Comparison of ENCODE assay signal across 16 cellular contexts in genomic region chr9:129252937-129253819, GRCh38.
DNase-seq lines count a peak whose midpoint lies in the region; ATAC-seq and TF ChIP-seq lines count a peak whose summit lies in the region.
"Had no signal": no experiment of that assay in that cellular context is flagged by ENCODE, and none has a peak within 500 bp of the region (broad histone marks: within the 10 kb centered on the region; RNA-seq: fewer than 3 reads in every experiment).

No MANE protein-coding gene starts in this region.

- H3K36me3 ChIP-seq in RWPE2 (ENCODE audit: low read depth): no peaks in the 10 kb centered on the region

- no peaks in the 10 kb centered on the region for H3K27me3 ChIP-seq in RWPE2 (ENCODE audit: insufficient read depth, poor library complexity, severe bottlenecking)

- peak; percentile 31 for DNase-seq in RWPE2 (ENCODE audit: low spot score)
- DNase-seq in head of caudate nucleus: peak; percentile 62 to 90 (median 76)
- peak; percentile 93 for DNase-seq in myocyte (ENCODE audit: low read depth)
- DNase-seq in substantia nigra (lab: John Stamatoyannopoulos, UW): peak in 46 of 49 donors; percentile 7 to 86 (median 50)
- no peak for DNase-seq in DMS79 treated with DMSO at 0.1 percent for 48 hours (lab: John Stamatoyannopoulos, UW)
- no peak for DNase-seq in activated T-cell treated with anti-CD3 and anti-CD28 coated beads, Interleukin-2, amount 50 U/mL, for 72 hours
- DNase-seq: activated CD4-positive, alpha-beta T cell treated with anti-CD3 and anti-CD28 coated beads, Interleukin-2, amount 10 ng/mL, durations not matched to agents 24 days and 14 days; activated T-cell treated with anti-CD3 and anti-CD28 coated beads, Interleukin-2, amount 50 U/mL, for 48 hours; AML-193; DMS79; NCI-H345; stimulated activated CD4-positive, alpha-beta T cell treated with anti-CD3 and anti-CD28 coated beads, Interleukin-4, amount 100 ng/mL, for 4 hours; stimulated activated naive CD4-positive, alpha-beta T cell had no signal

- no peak overlapping the region for H3K4me3 ChIP-seq in RWPE2 (ENCODE audit: severe bottlenecking)

- no peaks in the 10 kb centered on the region for H3K36me3 Mint-ChIP-seq in activated T-helper 17 cell treated with anti-CD3 and anti-CD28 coated beads, Interleukin-2, amount 50 U/mL, for 72 hours (ENCODE audit: low read depth)
- H3K36me3 Mint-ChIP-seq in activated T-cell treated with anti-CD3 and anti-CD28 coated beads, Interleukin-2, amount 50 U/mL, for 72 hours (ENCODE audit: insufficient read depth in 2 of 2): no peaks in the 10 kb centered on the region

- ATAC-seq in RWPE2 (ENCODE audit: low read depth) (no peak), HG02938 (IDR thresholded peaks at IDR 0.05; ENCODE audit: unreplicated experiment) (no peak)
- ATAC-seq in activated T-helper 17 cell treated with anti-CD3 and anti-CD28 coated beads, Interleukin-2, amount 50 U/mL, for 72 hours (replicated peaks): no peak
- no peak for ATAC-seq in activated T-cell treated with anti-CD3 and anti-CD28 coated beads, Interleukin-2, amount 50 U/mL, for 72 hours (replicated peaks in 1 of 2)

- intact Hi-C loops in head of caudate nucleus (cut with DNase I): loop anchor here (10.0 kb wide), 1 partner anchor 48 kb away; no protein-coding TSS in a partner anchor

- H3K4me3 Mint-ChIP-seq in activated T-helper 17 cell treated with anti-CD3 and anti-CD28 coated beads, Interleukin-2, amount 50 U/mL, for 72 hours: no peak overlapping the region
- no peak overlapping the region for H3K4me3 Mint-ChIP-seq in activated T-cell treated with anti-CD3 and anti-CD28 coated beads, Interleukin-2, amount 50 U/mL, for 72 hours
- H3K4me3 Mint-ChIP-seq: activated CD4-positive, alpha-beta T cell treated with anti-CD3 and anti-CD28 coated beads, Interleukin-2, amount 10 ng/mL, durations not matched to agents 24 days and 14 days; T-helper 1 cell treated with Interleukin-12 subunit alpha and Interleukin-12 subunit beta and Interleukin-4 antibody, amounts not matched to agents 30 μg/mL and 1 μg/mL, for 36 hours had no signal

- H3K4me1 ChIP-seq in RWPE2 (ENCODE audit: insufficient read depth, poor library complexity, severe bottlenecking): no peaks in the 10 kb centered on the region

- no peaks in the 10 kb centered on the region for H3K4me1 Mint-ChIP-seq in activated T-helper 17 cell treated with anti-CD3 and anti-CD28 coated beads, Interleukin-2, amount 50 U/mL, for 72 hours
- H3K4me1 Mint-ChIP-seq in activated T-cell treated with anti-CD3 and anti-CD28 coated beads, Interleukin-2, amount 50 U/mL, for 72 hours (ENCODE audit: low read depth): peaks cover 4% of the 10 kb centered on the region

- no peak overlapping the region for H3K27ac Mint-ChIP-seq in activated T-helper 17 cell treated with anti-CD3 and anti-CD28 coated beads, Interleukin-2, amount 50 U/mL, for 72 hours
- no peak overlapping the region for H3K27ac Mint-ChIP-seq in activated T-cell treated with anti-CD3 and anti-CD28 coated beads, Interleukin-2, amount 50 U/mL, for 72 hours
- H3K27ac Mint-ChIP-seq: activated CD4-positive, alpha-beta T cell treated with anti-CD3 and anti-CD28 coated beads, Interleukin-2, amount 10 ng/mL, durations not matched to agents 24 days and 14 days; T-helper 1 cell treated with Interleukin-12 subunit alpha and Interleukin-12 subunit beta and Interleukin-4 antibody, amounts not matched to agents 30 μg/mL and 1 μg/mL, for 36 hours had no signal

- no peaks in the 10 kb centered on the region for H3K9me3 Mint-ChIP-seq in activated T-helper 17 cell treated with anti-CD3 and anti-CD28 coated beads, Interleukin-2, amount 50 U/mL, for 72 hours
- no peaks in the 10 kb centered on the region for H3K9me3 Mint-ChIP-seq in activated T-cell treated with anti-CD3 and anti-CD28 coated beads, Interleukin-2, amount 50 U/mL, for 72 hours
- H3K9me3 Mint-ChIP-seq: activated CD4-positive, alpha-beta T cell treated with anti-CD3 and anti-CD28 coated beads, Interleukin-2, amount 10 ng/mL, durations not matched to agents 24 days and 14 days; T-helper 1 cell treated with Interleukin-12 subunit alpha and Interleukin-12 subunit beta and Interleukin-4 antibody, amounts not matched to agents 30 μg/mL and 1 μg/mL, for 36 hours had no signal

- no peaks in the 10 kb centered on the region for H3K9me3 ChIP-seq in RWPE2 (ENCODE audit: severe bottlenecking)

- TF ChIP-seq CTCF in RWPE2 (IDR thresholded peaks at IDR 0.05; ENCODE audit: poor library complexity, severe bottlenecking): no peak

- no peaks in the 10 kb centered on the region for H3K27me3 Mint-ChIP-seq in activated T-helper 17 cell treated with anti-CD3 and anti-CD28 coated beads, Interleukin-2, amount 50 U/mL, for 72 hours
- no peaks in the 10 kb centered on the region for H3K27me3 Mint-ChIP-seq in activated T-cell treated with anti-CD3 and anti-CD28 coated beads, Interleukin-2, amount 50 U/mL, for 72 hours (ENCODE audit: low read depth)

- H3K27ac ChIP-seq in RWPE2 (ENCODE audit: poor library complexity, severe bottlenecking) (no peak overlapping the region), substantia nigra (ENCODE audit: low read depth, low read length, poor library complexity, severe bottlenecking) (peak overlapping the region; percentile 58)

Comparison
In these comparisons a context has a peak if more than half of its experiments do, and no peak if none do; other contexts are left out.
1. DNase-seq: peak in RWPE2 (single experiment), head of caudate nucleus (42 of 42), myocyte (single experiment) and substantia nigra (46 of 49); none in DMS79 treated with DMSO at 0.1 percent for 48 hours (single experiment) and activated T-cell treated with anti-CD3 and anti-CD28 coated beads, Interleukin-2, amount 50 U/mL, for 72 hours (0 of 2).